8 cellular contexts compared by ENCODE assay signal in genomic region chr9:131530930-131531832, GRCh38. TPM values are rescaled to one million over a fixed set of nuclear protein-coding genes. Genes with fewer than 3 reads are reported as not detected.
A peak's percentile ranks its signal among the peaks of the same experiment; 100 is the strongest.
DNase-seq lines count a peak whose midpoint lies in the region; ATAC-seq and TF ChIP-seq lines count a peak whose summit lies in the region.

Gene UCK1 (minus strand): TSS chr9:131531263. CDS start chr9:131531174, 89 bp downstream.

- peak; percentile 82 for ATAC-seq in HG02588 (IDR thresholded peaks at IDR 0.05; ENCODE audit: unreplicated experiment)
- peak; percentile 89 to 94 (median 92) for ATAC-seq in T-cell (replicated peaks in 1 of 4)

- POLR2A ChIA-PET in T-cell (lab: Charles Lee): interaction anchor here in 1 of 2 donors (0.6 kb wide), 1 partner anchor 134 kb away, joined by 5 read pairs; no protein-coding TSS in a partner anchor

- H3K4me3 ChIP-seq in GM12864 (ENCODE audit: low read depth, low read length) (peak within 1 kb of the TSS; percentile 91), tibial nerve (peak within 1 kb of the TSS; percentile 80 to 100 (median 87))

- peak in 1 of 2 donors; percentile 76 for TF ChIP-seq EP300 in tibial nerve (IDR thresholded peaks at IDR 0.05)

- peak within 1 kb of the TSS in 1 of 2 donors; percentile 75 for H3K27ac Mint-ChIP-seq in T-cell

- peak; percentile 41 for DNase-seq in GM12864 (ENCODE audit: low read depth)
- peak; percentile 83 for DNase-seq in NCI-H1105 (lab: John Stamatoyannopoulos, UW)
- DNase-seq in T-cell: peak; percentile 31 to 75 (median 62)
- peak; percentile 90 for DNase-seq in cardiac septum (ENCODE audit: low spot score)
- DNase-seq in pons (ENCODE audit: low spot score): peak; percentile 60
- DNase-seq in tibial nerve (ENCODE audit: low spot score in 2 of 2): peak; percentile 42 to 47

- H3K27me3 Mint-ChIP-seq in T-cell: no peaks in the 10 kb centered on the region

- H3K4me3 Mint-ChIP-seq in T-cell: peak within 1 kb of the TSS; percentile 66 to 75 (median 69)

- CTCF ChIA-PET in T-cell (lab: Charles Lee): interaction anchor here in 1 of 2 donors (0.7 kb wide), 1 partner anchor 21 kb away, joined by 3 read pairs; no protein-coding TSS in a partner anchor

- H3K36me3 Mint-ChIP-seq in T-cell: peaks cover 13% of the 10 kb centered on the region

- TF ChIP-seq POLR2A in tibial nerve (IDR thresholded peaks at IDR 0.05): peak; percentile 41 to 80

- TF ChIP-seq CTCF in GM12864 (IDR thresholded peaks at IDR 0.05; ENCODE audit: low read depth, low read length, missing control alignments) (no peak), tibial nerve (IDR thresholded peaks at IDR 0.05) (peak in 1 of 5 experiments; percentile 10)

- no peaks in the 10 kb centered on the region for H3K9me3 ChIP-seq in tibial nerve

- WGBS in adipose tissue, 3 donors: 7 to 12% (median 9%) methylated on average over 72 to 101 of the region's 101 CpGs
- WGBS in tibial nerve, 2 donors: 11% methylated on average over 20 to 41 of the region's 101 CpGs

- H3K9me3 Mint-ChIP-seq in T-cell: no peaks in the 10 kb centered on the region

- H3K4me1 Mint-ChIP-seq in T-cell: peaks cover 25 to 39% (median 34%) of the 10 kb centered on the region in 3 donors

- H3K36me3 ChIP-seq in tibial nerve: peaks cover 0 to 34% (median 9%) of the 10 kb centered on the region in 3 donors

- no peaks in the 10 kb centered on the region for H3K27me3 ChIP-seq in tibial nerve

- H3K27ac ChIP-seq in adipose tissue (ENCODE audit: low read depth, low read length): no peak within 1 kb of the TSS
- H3K27ac ChIP-seq in tibial nerve: peak within 1 kb of the TSS; percentile 61 to 90 (median 86)

- peaks cover 0 to 18% (median 12%) of the 10 kb centered on the region in 4 donors for H3K4me1 ChIP-seq in tibial nerve

- intact Hi-C loops in cardiac septum (cut with DNase I): no loop called here

RNA-seq across cellular contexts. Expression of gene UCK1, which starts in this region (rescaled TPM):
- total RNA-seq in T-cell (10 to 100 TPM; 20.0 to 34.7 (median 32.0) TPM), cardiac septum (23.9 TPM), tibial nerve (10 to 100 TPM; 32.7 to 45.7 (median 41.8) TPM)
- polyA plus RNA-seq in adipose tissue: 10 to 100 TPM; 25.1 to 25.4 (median 25.2) TPM
